Comparison of ENCODE assay signal across 1 cellular context in the genomic region with DNA sequence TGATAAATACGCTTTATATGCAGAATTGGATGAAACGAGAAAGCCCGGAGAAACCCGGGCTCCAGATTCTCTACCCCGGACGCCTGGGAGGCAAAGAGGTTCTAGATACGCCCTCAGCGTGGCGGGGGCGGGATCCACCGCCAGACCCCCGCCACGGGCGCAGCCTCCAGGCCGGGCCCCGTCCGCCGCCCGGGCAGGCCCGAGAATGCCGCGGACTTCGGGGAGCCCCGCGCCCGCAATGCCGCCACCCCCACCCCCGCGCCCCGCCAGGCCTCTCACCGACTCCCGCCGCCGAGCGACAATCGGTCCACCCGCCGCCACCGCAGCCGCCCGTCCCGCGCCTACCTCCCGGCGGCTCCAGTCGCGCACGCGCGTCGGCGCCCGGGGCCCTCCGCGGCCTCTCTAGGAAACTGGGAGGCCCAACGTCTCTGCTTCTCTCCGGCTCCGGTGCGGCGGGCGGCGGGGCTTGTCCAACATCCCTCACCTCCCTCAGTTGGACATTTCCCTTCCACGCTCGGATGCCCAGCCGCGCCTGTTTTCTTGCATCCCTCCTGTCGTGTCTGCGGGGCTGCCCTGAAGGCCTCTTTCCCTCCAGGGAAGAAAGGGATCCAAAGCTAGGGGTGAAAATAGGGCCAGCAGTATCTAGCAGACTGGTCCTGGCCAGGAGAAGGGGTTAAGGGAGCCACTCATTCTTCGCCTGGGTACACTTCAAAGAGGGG.
TF ChIP-seq lines count a peak whose summit lies in the region.

ZNF445 (minus strand) TSS at position 359 of the 719 bp plus-strand sequence. CDS start 22,121 bp downstream, outside the sequence.

TF ChIP-seq in HepG2, 621 proteins besides CTCF, POLR2A, EP300 and RAD21 (continued from another document and continues in another):
- no peak for TF ChIP-seq HIC2 (CRISPR knock-in tag; IDR thresholded peaks at IDR 0.05; ENCODE audit: low read depth)
- no peak for TF ChIP-seq ZNF263 (CRISPR knock-in tag; IDR thresholded peaks at IDR 0.05)
- TF ChIP-seq ZFP41 (CRISPR knock-in tag; IDR thresholded peaks at IDR 0.05; ENCODE audit: borderline replicate concordance) = no peak
- TF ChIP-seq ZNF234 (CRISPR knock-in tag; conservative IDR thresholded peaks at IDR 0.05) = no peak
- TF ChIP-seq, protein P1, sequence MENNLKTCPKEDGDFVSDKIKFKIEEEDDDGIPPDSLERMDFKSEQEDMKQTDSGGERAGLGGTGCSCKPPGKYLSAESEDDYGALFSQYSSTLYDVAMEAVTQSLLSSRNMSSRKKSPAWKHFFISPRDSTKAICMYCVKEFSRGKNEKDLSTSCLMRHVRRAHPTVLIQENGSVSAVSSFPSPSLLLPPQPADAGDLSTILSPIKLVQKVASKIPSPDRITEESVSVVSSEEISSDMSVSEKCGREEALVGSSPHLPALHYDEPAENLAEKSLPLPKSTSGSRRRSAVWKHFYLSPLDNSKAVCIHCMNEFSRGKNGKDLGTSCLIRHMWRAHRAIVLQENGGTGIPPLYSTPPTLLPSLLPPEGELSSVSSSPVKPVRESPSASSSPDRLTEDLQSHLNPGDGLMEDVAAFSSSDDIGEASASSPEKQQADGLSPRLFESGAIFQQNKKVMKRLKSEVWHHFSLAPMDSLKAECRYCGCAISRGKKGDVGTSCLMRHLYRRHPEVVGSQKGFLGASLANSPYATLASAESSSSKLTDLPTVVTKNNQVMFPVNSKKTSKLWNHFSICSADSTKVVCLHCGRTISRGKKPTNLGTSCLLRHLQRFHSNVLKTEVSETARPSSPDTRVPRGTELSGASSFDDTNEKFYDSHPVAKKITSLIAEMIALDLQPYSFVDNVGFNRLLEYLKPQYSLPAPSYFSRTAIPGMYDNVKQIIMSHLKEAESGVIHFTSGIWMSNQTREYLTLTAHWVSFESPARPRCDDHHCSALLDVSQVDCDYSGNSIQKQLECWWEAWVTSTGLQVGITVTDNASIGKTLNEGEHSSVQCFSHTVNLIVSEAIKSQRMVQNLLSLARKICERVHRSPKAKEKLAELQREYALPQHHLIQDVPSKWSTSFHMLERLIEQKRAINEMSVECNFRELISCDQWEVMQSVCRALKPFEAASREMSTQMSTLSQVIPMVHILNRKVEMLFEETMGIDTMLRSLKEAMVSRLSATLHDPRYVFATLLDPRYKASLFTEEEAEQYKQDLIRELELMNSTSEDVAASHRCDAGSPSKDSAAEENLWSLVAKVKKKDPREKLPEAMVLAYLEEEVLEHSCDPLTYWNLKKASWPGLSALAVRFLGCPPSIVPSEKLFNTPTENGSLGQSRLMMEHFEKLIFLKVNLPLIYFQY (CRISPR knock-in tag; IDR thresholded peaks at IDR 0.05; ENCODE audit: borderline replicate concordance) = no peak
- TF ChIP-seq RNF2 (conservative IDR thresholded peaks at IDR 0.05; ENCODE audit: low read depth) = no peak
- TF ChIP-seq PBX3 (CRISPR knock-in tag; IDR thresholded peaks at IDR 0.05; ENCODE audit: borderline replicate concordance) = no peak
- TF ChIP-seq SOX13 (IDR thresholded peaks at IDR 0.05) = no peak
- no peak for TF ChIP-seq SOX13 (CRISPR knock-in tag; conservative IDR thresholded peaks at IDR 0.05 in 1 of 2, IDR thresholded peaks at IDR 0.05 in 1 of 2)
- TF ChIP-seq POLR2AphosphoS5 (IDR thresholded peaks at IDR 0.05; ENCODE audit: low read depth, low read length) = no peak; the same call in 1 of the 2 replicates
- TF ChIP-seq TEAD3 (CRISPR knock-in tag; optimal IDR thresholded peaks at IDR 0.05; ENCODE audit: borderline replicate concordance) = no peak
- no peak for TF ChIP-seq HMG20B (CRISPR knock-in tag; conservative IDR thresholded peaks at IDR 0.05)
- TF ChIP-seq, protein P2, sequence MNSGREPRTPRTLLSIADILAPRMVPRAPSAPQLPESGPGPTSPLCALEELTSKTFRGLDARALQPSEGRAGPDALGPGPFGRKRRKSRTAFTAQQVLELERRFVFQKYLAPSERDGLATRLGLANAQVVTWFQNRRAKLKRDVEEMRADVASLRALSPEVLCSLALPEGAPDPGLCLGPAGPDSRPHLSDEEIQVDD (CRISPR knock-in tag; IDR thresholded peaks at IDR 0.05; ENCODE audit: borderline replicate concordance) = no peak
- TF ChIP-seq, protein P3, sequence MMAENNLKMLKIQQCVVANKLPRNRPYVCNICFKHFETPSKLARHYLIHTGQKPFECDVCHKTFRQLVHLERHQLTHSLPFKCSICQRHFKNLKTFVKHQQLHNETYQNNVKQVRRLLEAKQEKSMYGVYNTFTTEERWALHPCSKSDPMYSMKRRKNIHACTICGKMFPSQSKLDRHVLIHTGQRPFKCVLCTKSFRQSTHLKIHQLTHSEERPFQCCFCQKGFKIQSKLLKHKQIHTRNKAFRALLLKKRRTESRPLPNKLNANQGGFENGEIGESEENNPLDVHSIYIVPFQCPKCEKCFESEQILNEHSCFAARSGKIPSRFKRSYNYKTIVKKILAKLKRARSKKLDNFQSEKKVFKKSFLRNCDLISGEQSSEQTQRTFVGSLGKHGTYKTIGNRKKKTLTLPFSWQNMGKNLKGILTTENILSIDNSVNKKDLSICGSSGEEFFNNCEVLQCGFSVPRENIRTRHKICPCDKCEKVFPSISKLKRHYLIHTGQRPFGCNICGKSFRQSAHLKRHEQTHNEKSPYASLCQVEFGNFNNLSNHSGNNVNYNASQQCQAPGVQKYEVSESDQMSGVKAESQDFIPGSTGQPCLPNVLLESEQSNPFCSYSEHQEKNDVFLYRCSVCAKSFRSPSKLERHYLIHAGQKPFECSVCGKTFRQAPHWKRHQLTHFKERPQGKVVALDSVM (CRISPR knock-in tag; IDR thresholded peaks at IDR 0.05) = peak; percentile 30; the same call in 1 of the 2 replicates
- TF ChIP-seq MATR3 (CRISPR knock-in tag; IDR thresholded peaks at IDR 0.05) = no peak
- TF ChIP-seq GPN1 (CRISPR knock-in tag; IDR thresholded peaks at IDR 0.05; ENCODE audit: borderline replicate concordance) = no peak
- TF ChIP-seq KDM3A (CRISPR knock-in tag; IDR thresholded peaks at IDR 0.05; ENCODE audit: low read depth) = no peak
- TF ChIP-seq ARNT (IDR thresholded peaks at IDR 0.05) = no peak
- TF ChIP-seq FOSL2 (CRISPR knock-in tag; IDR thresholded peaks at IDR 0.05) = no peak
- no peak for TF ChIP-seq ZBTB8A (CRISPR knock-in tag; IDR thresholded peaks at IDR 0.05; ENCODE audit: borderline replicate concordance, low read depth)
- TF ChIP-seq ZNF318 (CRISPR knock-in tag; IDR thresholded peaks at IDR 0.05) = no peak
- peak; percentile 65 for TF ChIP-seq MAX (IDR thresholded peaks at IDR 0.05)
- no peak for TF ChIP-seq KLF9 (CRISPR knock-in tag; IDR thresholded peaks at IDR 0.05; ENCODE audit: low read depth)
- no peak; the same call in 1 of the 2 replicates for TF ChIP-seq KAT7 (CRISPR knock-in tag; IDR thresholded peaks at IDR 0.05; ENCODE audit: borderline replicate concordance)
- peak; percentile 58; the same call in 1 of the 2 replicates for TF ChIP-seq ZNF563 (CRISPR knock-in tag; IDR thresholded peaks at IDR 0.05)
- TF ChIP-seq PPARG (CRISPR knock-in tag; conservative IDR thresholded peaks at IDR 0.05) = 0 out of 2 replicates have a peak, but pooled peaks have one; percentile 19
- no peak for TF ChIP-seq SMARCC2 (IDR thresholded peaks at IDR 0.05)
- TF ChIP-seq ZNF143 (CRISPR knock-in tag; IDR thresholded peaks at IDR 0.05) = no peak
- peak; percentile 61 for TF ChIP-seq SAP130 (CRISPR knock-in tag; IDR thresholded peaks at IDR 0.05; ENCODE audit: low read depth)
- no peak for TF ChIP-seq HNRNPL (IDR thresholded peaks at IDR 0.05; ENCODE audit: low read depth, low read length)
- TF ChIP-seq ZNF543 (CRISPR knock-in tag; IDR thresholded peaks at IDR 0.05) = peak; percentile 6; the same call in 1 of the 2 replicates
- TF ChIP-seq SP5 (CRISPR knock-in tag; IDR thresholded peaks at IDR 0.05; ENCODE audit: borderline replicate concordance, low read depth) = no peak
- no peak for TF ChIP-seq RNF219 (CRISPR knock-in tag; IDR thresholded peaks at IDR 0.05)
- TF ChIP-seq ARNTL (CRISPR knock-in tag; IDR thresholded peaks at IDR 0.05) = no peak; the same call in 1 of the 2 replicates
- no peak for TF ChIP-seq EHMT2 (IDR thresholded peaks at IDR 0.05; ENCODE audit: borderline replicate concordance, low read depth, low read length)
- no peak for TF ChIP-seq ZNF788 (CRISPR knock-in tag; IDR thresholded peaks at IDR 0.05; ENCODE audit: borderline replicate concordance)
- no peak for TF ChIP-seq ARHGAP35 (CRISPR knock-in tag; IDR thresholded peaks at IDR 0.05; ENCODE audit: borderline replicate concordance)
- TF ChIP-seq XBP1 (CRISPR knock-in tag; IDR thresholded peaks at IDR 0.05) = no peak
